Comparison of ENCODE assay signal across 8 cellular contexts in genomic region chr6:27188885-27189418, GRCh38. TPM values are rescaled to one million over a fixed set of nuclear protein-coding genes. Genes with fewer than 3 reads are reported as not detected.
DNase-seq lines count a peak whose midpoint lies in the region; ATAC-seq and TF ChIP-seq lines count a peak whose summit lies in the region.

No MANE protein-coding gene starts in this region.

- 14 to 16% methylated on average over 10 of the region's 10 CpGs for WGBS in testis, 2 donors

- POLR2A ChIA-PET in activated CD4-positive, alpha-beta T cell treated with anti-CD3 and anti-CD28 coated beads, Interleukin-2, amount 10 ng/mL, durations not matched to agents 7 days and 5 days (lab: Charles Lee) = no interaction called here

- TF ChIP-seq CTCF in mucosa of descending colon (IDR thresholded peaks at IDR 0.05) = peak; percentile 26
- peak; percentile 59 to 69 (median 65) for TF ChIP-seq CTCF in testis (IDR thresholded peaks at IDR 0.05)

- peak overlapping the region; percentile 77 for H3K27ac Mint-ChIP-seq in activated CD4-positive, alpha-beta T cell treated with anti-CD3 and anti-CD28 coated beads, Interleukin-2, amount 10 ng/mL, durations not matched to agents 7 days and 5 days

- H3K27ac ChIP-seq in testis = peak overlapping the region; percentile 64 to 80

- intact Hi-C loops in mucosa of descending colon (cut with DNase I, micrococcal nuclease) (loop anchor here in 1 of 2 donors (10.0 kb wide), 1 partner anchor 286 kb away; the partner anchor contains the start of gene ZNF184), testis (cut with DNase I; ENCODE audit: low total_unique reads) (no loop called here)

- H3K36me3 Mint-ChIP-seq in activated CD4-positive, alpha-beta T cell treated with anti-CD3 and anti-CD28 coated beads, Interleukin-2, amount 10 ng/mL, durations not matched to agents 7 days and 5 days (ENCODE audit: low read depth) = no peaks in the 10 kb centered on the region

- H3K36me3 ChIP-seq in mucosa of descending colon (ENCODE audit: low read depth) (no peaks in the 10 kb centered on the region), testis (ENCODE audit: low read depth, missing control alignments) (no peaks in the 10 kb centered on the region)

- peak; percentile 81 for DNase-seq in COLO829 (ENCODE audit: low spot score)
- peak; percentile 62 to 81 for DNase-seq in NCI-H524 (lab: John Stamatoyannopoulos, UW)
- DNase-seq in activated CD4-positive, alpha-beta T cell treated with anti-CD3 and anti-CD28 coated beads, Interleukin-2, amount 10 ng/mL, durations not matched to agents 7 days and 5 days = peak; percentile 72
- peak; percentile 85 to 89 for DNase-seq in erythroblast (lab: John Stamatoyannopoulos, UW)
- DNase-seq in mucosa of descending colon = peak in 1 of 3 donors; percentile 85
- DNase-seq in testis = peak; percentile 77

- no peaks in the 10 kb centered on the region for H3K9me3 Mint-ChIP-seq in activated CD4-positive, alpha-beta T cell treated with anti-CD3 and anti-CD28 coated beads, Interleukin-2, amount 10 ng/mL, durations not matched to agents 7 days and 5 days

- H3K9me3 ChIP-seq in mucosa of descending colon = no peaks in the 10 kb centered on the region
- H3K9me3 ChIP-seq in testis = no peaks in the 10 kb centered on the region

- H3K27me3 Mint-ChIP-seq in activated CD4-positive, alpha-beta T cell treated with anti-CD3 and anti-CD28 coated beads, Interleukin-2, amount 10 ng/mL, durations not matched to agents 7 days and 5 days = no peaks in the 10 kb centered on the region

- peaks cover 16% of the 10 kb centered on the region for H3K4me1 Mint-ChIP-seq in activated CD4-positive, alpha-beta T cell treated with anti-CD3 and anti-CD28 coated beads, Interleukin-2, amount 10 ng/mL, durations not matched to agents 7 days and 5 days

- ATAC-seq in GM19397 (IDR thresholded peaks at IDR 0.05; ENCODE audit: unreplicated experiment) = peak; percentile 61
- ATAC-seq in HG03521 (IDR thresholded peaks at IDR 0.05; ENCODE audit: unreplicated experiment) = peak; percentile 45
- ATAC-seq in mucosa of descending colon = peak; percentile 93

- CTCF ChIA-PET in activated CD4-positive, alpha-beta T cell treated with anti-CD3 and anti-CD28 coated beads, Interleukin-2, amount 10 ng/mL, durations not matched to agents 7 days and 5 days (lab: Charles Lee) = no interaction called here

- TF ChIP-seq POLR2A in erythroblast (IDR thresholded peaks at IDR 0.05; ENCODE audit: low read length) = no peak
- TF ChIP-seq POLR2A in testis (IDR thresholded peaks at IDR 0.05) = no peak

- H3K4me1 ChIP-seq in mucosa of descending colon (ENCODE audit: low read depth) (no peaks in the 10 kb centered on the region), testis (no peaks in the 10 kb centered on the region)

- H3K4me3 ChIP-seq in mucosa of descending colon (peak overlapping the region; percentile 26), testis (peak overlapping the region; percentile 48 to 64)

- H3K27me3 ChIP-seq in testis = no peaks in the 10 kb centered on the region

- H3K4me3 Mint-ChIP-seq in activated CD4-positive, alpha-beta T cell treated with anti-CD3 and anti-CD28 coated beads, Interleukin-2, amount 10 ng/mL, durations not matched to agents 7 days and 5 days = peak overlapping the region; percentile 83

RNA-seq across cellular contexts. Expression of gene PRSS16, which starts 58.5 kb away (rescaled TPM):
- 1 to 10 TPM; 1.1 to 1.5 TPM for total RNA-seq in activated CD4-positive, alpha-beta T cell treated with anti-CD3 and anti-CD28 coated beads, Interleukin-2, amount 10 ng/mL, durations not matched to agents 7 days and 5 days
- 10 to 100 TPM; 13.0 to 32.1 (median 22.4) TPM for total RNA-seq in mucosa of descending colon
- 1 to 10 TPM; 7.9 to 8.6 TPM for total RNA-seq in testis
- polyA plus RNA-seq in testis (ENCODE audit: insufficient read depth, low read depth, low replicate concordance) = 4.5 TPM
